ENCODE assay signal across 8 cellular contexts in genomic region chr13:62003452-62003851, GRCh38.
"Had no signal": no experiment of that assay in that cellular context is flagged by ENCODE, and none has a peak within 500 bp of the region (broad histone marks: within the 10 kb centered on the region; RNA-seq: fewer than 3 reads in every experiment).

No MANE protein-coding gene starts in this region.

- H3K4me2 ChIP-seq: KMS-11 had no signal

- H3K4me1 Mint-ChIP-seq: IgD-negative memory B cell had no signal

- H3K9ac ChIP-seq: KMS-11 had no signal

- ATAC-seq: HepG2 had no signal

- H3K27ac Mint-ChIP-seq: IgD-negative memory B cell had no signal

- FAIRE-seq: HepG2, HTR-8/SVneo had no signal

- H3K36me3 Mint-ChIP-seq: IgD-negative memory B cell had no signal

- DNase-seq: IMR-90, KBM-7, KG1 had no signal

- H3K27me3 Mint-ChIP-seq: IgD-negative memory B cell had no signal

- H3K4me3 Mint-ChIP-seq: IgD-negative memory B cell had no signal

- H3K27ac ChIP-seq: HL-60, KMS-11 had no signal
